ENCODE assay signal across 11 cellular contexts in genomic region chr5:94745786-94746730, GRCh38.
A peak's percentile ranks its signal among the peaks of the same experiment; 100 is the strongest.
DNase-seq lines count a peak whose midpoint lies in the region; ATAC-seq, FAIRE-seq and TF ChIP-seq lines count a peak whose summit lies in the region.
"Had no signal": no experiment of that assay in that cellular context is flagged by ENCODE, and none has a peak within 500 bp of the region (broad histone marks: within the 10 kb centered on the region; RNA-seq: fewer than 3 reads in every experiment).

No MANE protein-coding gene starts in this region.

- FAIRE-seq in HTR-8/SVneo (lab: Jason Lieb, UNC) = no peak

- H3K36me3 Mint-ChIP-seq in activated naive CD4-positive, alpha-beta T cell treated with anti-CD3 and anti-CD28 coated beads, Interleukin-2, amount 50 U/mL, for 72 hours = no peaks in the 10 kb centered on the region

- no peaks in the 10 kb centered on the region for H3K9me3 Mint-ChIP-seq in activated naive CD4-positive, alpha-beta T cell treated with anti-CD3 and anti-CD28 coated beads, Interleukin-2, amount 50 U/mL, for 72 hours

- H3K4me3 ChIP-seq in choroid plexus epithelial cell (ENCODE audit: low read depth, low read length) = no peak overlapping the region
- H3K4me3 ChIP-seq: ovary had no signal

- in situ Hi-C loops in G401 (cut with HindIII; ENCODE audit: low sequenced_read_pairs) = no loop called here

- no peak overlapping the region for H3K27ac Mint-ChIP-seq in activated naive CD4-positive, alpha-beta T cell treated with anti-CD3 and anti-CD28 coated beads, Interleukin-2, amount 50 U/mL, for 72 hours

- DNase-seq in GM10248 (ENCODE audit: extremely low spot score) = peak; percentile 64
- DNase-seq in choroid plexus epithelial cell (ENCODE audit: low read depth) = peak; percentile 50
- no peak for DNase-seq in HTR-8/SVneo (ENCODE audit: insufficient read length, low spot score)
- DNase-seq in activated naive CD4-positive, alpha-beta T cell treated with anti-CD3 and anti-CD28 coated beads, Interleukin-2, amount 50 U/mL, for 72 hours (ENCODE audit: low spot score in 2 of 2) = no peak
- no peak for DNase-seq in G401 (ENCODE audit: low spot score)
- DNase-seq in NCI-H748 treated with DMSO at 0.1 percent for 48 hours (lab: John Stamatoyannopoulos, UW) = no peak
- DNase-seq: DMS79, NCI-H1105, ovary had no signal

- TF ChIP-seq CTCF in GM10248 (IDR thresholded peaks at IDR 0.05; ENCODE audit: control extremely low read depth, extremely low read depth, low read depth, missing control alignments) = no peak
- no peak for TF ChIP-seq CTCF in choroid plexus epithelial cell (conservative IDR thresholded peaks at IDR 0.05; ENCODE audit: low read depth, low read length)

- POLR2A ChIA-PET in GM10248 (lab: Yijun Ruan, JAX) = no interaction called here

- CTCF ChIA-PET in GM10248 (lab: Yijun Ruan, JAX) = interaction anchor here (1.2 to 2.9 kb wide), 2 partner anchors 9 to 131 kb away, joined by 3 to 19 read pairs; no protein-coding TSS in a partner anchor

- peak; percentile 71 for ATAC-seq in GM21390 (IDR thresholded peaks at IDR 0.05; ENCODE audit: unreplicated experiment)
- ATAC-seq in HG03378 (IDR thresholded peaks at IDR 0.05; ENCODE audit: unreplicated experiment) = peak; percentile 86
- ATAC-seq in activated naive CD4-positive, alpha-beta T cell treated with anti-CD3 and anti-CD28 coated beads, Interleukin-2, amount 50 U/mL, for 72 hours = no peak

Comparison
In these comparisons a context has a peak if more than half of its experiments do, and no peak if none do; other contexts are left out.
1. DNase-seq: peak in GM10248 (single experiment) and choroid plexus epithelial cell (single experiment); none in HTR-8/SVneo (single experiment), activated naive CD4-positive, alpha-beta T cell treated with anti-CD3 and anti-CD28 coated beads, Interleukin-2, amount 50 U/mL, for 72 hours (0 of 2), G401 (single experiment) and NCI-H748 treated with DMSO at 0.1 percent for 48 hours (single experiment).
2. ATAC-seq: peak in GM21390 (single experiment) and HG03378 (single experiment); none in activated naive CD4-positive, alpha-beta T cell treated with anti-CD3 and anti-CD28 coated beads, Interleukin-2, amount 50 U/mL, for 72 hours (0 of 2).